In genomic region chr12:105922670-105923102, GRCh38 we compare ENCODE assay signal across 12 cellular contexts.
DNase-seq lines count a peak whose midpoint lies in the region; TF ChIP-seq lines count a peak whose summit lies in the region.
"Had no signal": no experiment of that assay in that cellular context is flagged by ENCODE, and none has a peak within 500 bp of the region (broad histone marks: within the 10 kb centered on the region; RNA-seq: fewer than 3 reads in every experiment).

No MANE protein-coding gene starts in this region.

- peak in 2 of 3 experiments; percentile 14 to 48 for DNase-seq in NCI-H1417 (lab: John Stamatoyannopoulos, UW)
- no peak for DNase-seq in NCI-H1417 treated with DMSO at 0.1 percent for 48 hours (lab: John Stamatoyannopoulos, UW)
- peak; percentile 75 to 78 for DNase-seq in SHP77 (lab: John Stamatoyannopoulos, UW)
- peak; percentile 38 for DNase-seq in fibroblast of the aortic adventitia (ENCODE audit: low read depth)
- DNase-seq in stromal cell of bone marrow (ENCODE audit: low read depth): peak; percentile 21
- DNase-seq in GM19240 (ENCODE audit: insufficient read length, low spot score): no peak
- DNase-seq in T-helper 2 cell: no peak
- DNase-seq in activated T-cell treated with anti-CD3 and anti-CD28 coated beads, Interleukin-2, amount 50 U/mL, for 48 hours: no peak
- DNase-seq: activated CD8-positive, alpha-beta memory T cell treated with anti-CD3 and anti-CD28 coated beads, Interleukin-2, amount 50 U/mL, for 4 hours; NCI-H1092 treated with DMSO at 0.1 percent for 48 hours; stimulated activated CD8-positive, alpha-beta memory T cell treated with anti-CD3 and anti-CD28 coated beads, Interleukin-4, amount 100 ng/mL, for 48 hours; T-helper 1 cell had no signal

- H3K4me3 ChIP-seq in fibroblast of the aortic adventitia (ENCODE audit: low read depth, low read length): no peak overlapping the region

- TF ChIP-seq CTCF in fibroblast of the aortic adventitia (IDR thresholded peaks at IDR 0.05; ENCODE audit: insufficient read depth, low read length): no peak

Comparison
In these comparisons a context has a peak if more than half of its experiments do, and no peak if none do; other contexts are left out.
1. DNase-seq: peak in NCI-H1417 (2 of 3), SHP77 (2 of 2), fibroblast of the aortic adventitia (single experiment) and stromal cell of bone marrow (single experiment); none in NCI-H1417 treated with DMSO at 0.1 percent for 48 hours (single experiment), GM19240 (single experiment), T-helper 2 cell (0 of 5) and activated T-cell treated with anti-CD3 and anti-CD28 coated beads, Interleukin-2, amount 50 U/mL, for 48 hours (0 of 2).